In the genomic region with DNA sequence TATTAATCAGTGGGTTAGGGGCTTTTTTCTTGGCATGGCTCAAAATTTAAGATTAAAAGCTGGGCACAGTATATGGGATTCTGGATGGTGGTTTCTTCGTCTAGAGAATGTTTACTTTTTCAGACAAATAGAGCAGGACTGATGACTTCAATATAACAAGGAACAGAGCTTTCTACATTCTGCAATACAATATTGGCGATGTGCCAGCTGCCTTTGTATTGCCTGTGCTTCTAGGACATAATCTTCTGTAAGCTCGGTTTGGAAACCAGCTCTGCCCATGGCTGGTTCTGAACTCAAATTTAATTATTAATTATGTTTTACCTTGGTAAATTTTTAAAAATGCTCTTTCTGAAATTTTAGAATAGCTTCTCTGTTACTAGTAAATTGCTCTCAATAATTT, we compare ENCODE assay signal across 14 cellular contexts.
DNase-seq lines count a peak whose midpoint lies in the region; ATAC-seq and TF ChIP-seq lines count a peak whose summit lies in the region.
"Had no signal": no experiment of that assay in that cellular context is flagged by ENCODE, and none has a peak within 500 bp of the region (broad histone marks: within the 10 kb centered on the region; RNA-seq: fewer than 3 reads in every experiment).

No MANE protein-coding gene starts in this region.

- H3K4me1 ChIP-seq in BE2C (no peaks in the 10 kb centered on the region), hepatocyte (ENCODE audit: insufficient read depth) (no peaks in the 10 kb centered on the region)
- H3K4me1 ChIP-seq: lower lobe of right lung had no signal

- no peaks in the 10 kb centered on the region for H4K20me1 ChIP-seq in hepatocyte (ENCODE audit: insufficient read depth, poor library complexity, severe bottlenecking)

- ATAC-seq in HG02571 (IDR thresholded peaks at IDR 0.05; ENCODE audit: unreplicated experiment) = no peak
- ATAC-seq: effector memory CD8-positive, alpha-beta T cell; lower lobe of right lung had no signal

- H3K27ac ChIP-seq in hepatocyte = no peak overlapping the region
- H3K27ac ChIP-seq: lower lobe of right lung had no signal

- H3K36me3 ChIP-seq in BE2C (no peaks in the 10 kb centered on the region), hepatocyte (replicated peaks; ENCODE audit: insufficient read depth, low read depth) (no peaks in the 10 kb centered on the region)
- H3K36me3 ChIP-seq: lower lobe of right lung had no signal

- H2AFZ ChIP-seq in hepatocyte = no peak overlapping the region

- DNase-seq in BE2C = peak; percentile 4
- DNase-seq in HT-29 (ENCODE audit: low spot score) = peak; percentile 38
- peak; percentile 2 for DNase-seq in RPMI7951 (ENCODE audit: low read depth)
- peak; percentile 27 for DNase-seq in hepatocyte (ENCODE audit: low spot score)
- no peak for DNase-seq in SKM-1 treated with dmso at 0.1 percent for 144 hours (lab: John Stamatoyannopoulos, UW; ENCODE audit: unreplicated experiment)
- DNase-seq in activated gamma-delta T cell treated with Interleukin-2 at 50 U/mL for 16 hours = no peak
- no peak for DNase-seq in activated CD4-positive, CD25-positive, alpha-beta regulatory T cell (lab: John Stamatoyannopoulos, UW)
- DNase-seq: activated CD4-positive, alpha-beta T cell treated with anti-CD3 and anti-CD28 coated beads for 48 hours; activated T-cell treated with anti-CD3 and anti-CD28 coated beads for 4 hours; effector memory CD8-positive, alpha-beta T cell; foreskin melanocyte; lower lobe of right lung; retina had no signal

- H3K27me3 ChIP-seq in BE2C (no peaks in the 10 kb centered on the region), hepatocyte (no peaks in the 10 kb centered on the region)

- H3K79me2 ChIP-seq in hepatocyte = no peaks in the 10 kb centered on the region

- 63% methylated on average over 3 of the region's 3 CpGs for WGBS in hepatocyte (ENCODE audit: low lambda C conversion rate, missing lambda C conversion rate)

- H3K4me3 ChIP-seq in BE2C (ENCODE audit: low read depth, low read length) (no peak overlapping the region), hepatocyte (no peak overlapping the region)
- H3K4me3 ChIP-seq: lower lobe of right lung had no signal

- no peaks in the 10 kb centered on the region for H3K9me3 ChIP-seq in BE2C
- no peaks in the 10 kb centered on the region for H3K9me3 ChIP-seq in hepatocyte (ENCODE audit: low read depth)
- H3K9me3 ChIP-seq: lower lobe of right lung had no signal

- no peak for TF ChIP-seq CTCF in BE2C (IDR thresholded peaks at IDR 0.05; ENCODE audit: low read depth, low read length)
- TF ChIP-seq CTCF in hepatocyte (IDR thresholded peaks at IDR 0.05; ENCODE audit: poor library complexity) = no peak

- no peak overlapping the region for H3K4me2 ChIP-seq in hepatocyte

- no peaks in the 10 kb centered on the region for H3K9me2 ChIP-seq in hepatocyte (replicated peaks; ENCODE audit: insufficient read depth)

Comparison
In these comparisons a context has a peak if more than half of its experiments do, and no peak if none do; other contexts are left out.
1. DNase-seq: peak in BE2C (single experiment), HT-29 (single experiment), RPMI7951 (single experiment) and hepatocyte (single experiment); none in SKM-1 treated with dmso at 0.1 percent for 144 hours (single experiment), activated gamma-delta T cell treated with Interleukin-2 at 50 U/mL for 16 hours (single experiment) and activated CD4-positive, CD25-positive, alpha-beta regulatory T cell (0 of 4).